In genomic region chr7:46115410-46115809, GRCh38 we compare ENCODE assay signal across 21 cellular contexts.
"Had no signal": no experiment of that assay in that cellular context is flagged by ENCODE, and none has a peak within 500 bp of the region (broad histone marks: within the 10 kb centered on the region; RNA-seq: fewer than 3 reads in every experiment).

No MANE protein-coding gene starts in this region.

- H3K9me3 Mint-ChIP-seq: activated naive CD4-positive, alpha-beta T cell treated with anti-CD3 and anti-CD28 coated beads, Interleukin-2, amount 10 ng/mL, durations not matched to agents 7 days and 5 days; activated T-helper 2 cell treated with anti-CD3 and anti-CD28 coated beads, Interferon-gamma antibody, Interleukin-2, Interleukin-4, amounts not matched to agents 10 μg/mL and 5 μg/mL and 100 μg/mL, durations not matched to agents 14 hours and 24 hours and 36 hours; neural progenitor cell; stimulated activated naive CD8-positive, alpha-beta T cell treated with anti-CD3 and anti-CD28 coated beads, Interleukin-15, Interleukin-2, amounts not matched to agents 100 ng/mL and 50 ng/mL, for 24 hours had no signal

- H3K4me3 ChIP-seq: esophagus squamous epithelium, heart right ventricle, lung, neural progenitor cell, psoas muscle, right lobe of liver, suprapubic skin, upper lobe of left lung had no signal

- H3K27me3 ChIP-seq: esophagus squamous epithelium, heart right ventricle, neural progenitor cell, right lobe of liver, suprapubic skin, upper lobe of left lung had no signal

- DNase-seq: activated CD4-positive, CD25-positive, alpha-beta regulatory T cell treated with anti-CD3 and anti-CD28 coated beads, Interleukin-2, amount 50 U/mL, for 72 hours; activated naive CD4-positive, alpha-beta T cell treated with anti-CD3 and anti-CD28 coated beads, Interleukin-2, amount 10 ng/mL, durations not matched to agents 7 days and 5 days; effector CD8-positive, alpha-beta T cell; esophagus squamous epithelium; foreskin keratinocyte; heart right ventricle; left colon; midbrain; naive B cell; psoas muscle; right lobe of liver; T1000; upper lobe of left lung had no signal

- H3K27ac ChIP-seq: esophagus squamous epithelium, foreskin keratinocyte, heart right ventricle, neural progenitor cell, psoas muscle, right lobe of liver, suprapubic skin, upper lobe of left lung had no signal

- H3K36me3 Mint-ChIP-seq: activated naive CD4-positive, alpha-beta T cell treated with anti-CD3 and anti-CD28 coated beads, Interleukin-2, amount 10 ng/mL, durations not matched to agents 7 days and 5 days; naive B cell; neural progenitor cell had no signal

- H3K4me3 Mint-ChIP-seq: activated naive CD4-positive, alpha-beta T cell treated with anti-CD3 and anti-CD28 coated beads, Interleukin-2, amount 10 ng/mL, durations not matched to agents 7 days and 5 days; central memory CD8-positive, alpha-beta T cell; naive B cell; neural progenitor cell; stimulated activated naive CD8-positive, alpha-beta T cell treated with anti-CD3 and anti-CD28 coated beads, Interleukin-15, Interleukin-2, amounts not matched to agents 100 ng/mL and 50 ng/mL, for 24 hours had no signal

- FAIRE-seq: endothelial cell of umbilical vein, islet of Langerhans had no signal

- ATAC-seq: foreskin keratinocyte, left colon, psoas muscle had no signal

- H3K4me1 ChIP-seq: esophagus squamous epithelium, foreskin keratinocyte, neural progenitor cell, psoas muscle, right lobe of liver, suprapubic skin, upper lobe of left lung had no signal

- H3K9me3 ChIP-seq: esophagus squamous epithelium, heart right ventricle, psoas muscle, right lobe of liver, suprapubic skin, upper lobe of left lung had no signal

- H3K4me1 Mint-ChIP-seq: activated naive CD4-positive, alpha-beta T cell treated with anti-CD3 and anti-CD28 coated beads, Interleukin-2, amount 10 ng/mL, durations not matched to agents 7 days and 5 days; central memory CD8-positive, alpha-beta T cell; naive B cell; neural progenitor cell had no signal

- H3K27ac Mint-ChIP-seq: activated naive CD4-positive, alpha-beta T cell treated with anti-CD3 and anti-CD28 coated beads, Interleukin-2, amount 10 ng/mL, durations not matched to agents 7 days and 5 days; activated T-helper 2 cell treated with anti-CD3 and anti-CD28 coated beads, Interferon-gamma antibody, Interleukin-2, Interleukin-4, amounts not matched to agents 10 μg/mL and 5 μg/mL and 100 μg/mL, durations not matched to agents 14 hours and 24 hours and 36 hours; naive B cell; neural progenitor cell; stimulated activated naive CD8-positive, alpha-beta T cell treated with anti-CD3 and anti-CD28 coated beads, Interleukin-15, Interleukin-2, amounts not matched to agents 100 ng/mL and 50 ng/mL, for 24 hours had no signal

- H3K36me3 ChIP-seq: esophagus squamous epithelium, heart right ventricle, neural progenitor cell, right lobe of liver, suprapubic skin, upper lobe of left lung had no signal

- H3K9ac ChIP-seq: neural progenitor cell had no signal

- H3K27me3 Mint-ChIP-seq: activated naive CD4-positive, alpha-beta T cell treated with anti-CD3 and anti-CD28 coated beads, Interleukin-2, amount 10 ng/mL, durations not matched to agents 7 days and 5 days; central memory CD8-positive, alpha-beta T cell; naive B cell; stimulated activated naive CD8-positive, alpha-beta T cell treated with anti-CD3 and anti-CD28 coated beads, Interleukin-15, Interleukin-2, amounts not matched to agents 100 ng/mL and 50 ng/mL, for 24 hours had no signal

- H3K4me2 ChIP-seq: neural progenitor cell had no signal

- H2AFZ ChIP-seq: neural progenitor cell had no signal
